23 cellular contexts compared by ENCODE assay signal in genomic region chr3:24566927-24567326, GRCh38.
"Had no signal": no experiment of that assay in that cellular context is flagged by ENCODE, and none has a peak within 500 bp of the region (broad histone marks: within the 10 kb centered on the region; RNA-seq: fewer than 3 reads in every experiment).

No MANE protein-coding gene starts in this region.

- H3K27ac ChIP-seq: SJSA1, SK-N-MC had no signal

- DNase-seq: Karpas-422, KG1, MG63, NCI-H1092, NCI-H1105 treated with DMSO at 0.1 percent for 48 hours, NCI-H1417 treated with DMSO at 0.1 percent for 48 hours, NCI-H146, NCI-H1694 treated with DMSO at 0.1 percent for 48 hours, NCI-H2029, NCI-H2081 treated with DMSO at 0.1 percent for 48 hours, NCI-H2171, NCI-H226, NCI-H446, NCI-H510A, NCI-H524 treated with DMSO at 0.1 percent for 48 hours, NCI-H69, NCI-H774, Right ventricle myocardium superior, RPMI8226, SIG-M5 had no signal

- H3K4me3 ChIP-seq: MG63, SJSA1, SK-N-MC had no signal

- H3K4me1 ChIP-seq: SJSA1 had no signal

- H3K9me3 ChIP-seq: MG63, SJSA1 had no signal

- FAIRE-seq: RCC 7860 had no signal

- H3K36me3 ChIP-seq: MG63, SJSA1 had no signal

- H3K27me3 ChIP-seq: MG63, SJSA1 had no signal
